In genomic region chr1:32612189-32612881, GRCh38 we compare ENCODE assay signal across 8 cellular contexts. TPM values are rescaled to one million over a fixed set of nuclear protein-coding genes. Genes with fewer than 3 reads are reported as not detected.
DNase-seq lines count a peak whose midpoint lies in the region; ATAC-seq and TF ChIP-seq lines count a peak whose summit lies in the region.

No MANE protein-coding gene starts in this region.

- H3K27me3 Mint-ChIP-seq in CD4-positive, CD25-positive, alpha-beta regulatory T cell = no peaks in the 10 kb centered on the region
- H3K27me3 Mint-ChIP-seq in T-helper 2 cell treated with Interferon-gamma antibody and Interleukin-4, amounts not matched to agents 5 μg/mL and 100 μg/mL, for 36 hours (ENCODE audit: low read depth) = no peaks in the 10 kb centered on the region

- peak overlapping the region; percentile 37 for H3K4me3 ChIP-seq in CD4-positive, CD25-positive, alpha-beta regulatory T cell (ENCODE audit: low read depth, low read length)
- H3K4me3 ChIP-seq in mammary epithelial cell (replicated peaks in 1 of 3; ENCODE audit: insufficient read depth in 1 of 3, low read depth in 2 of 3, low read length in 3 of 3) = peak overlapping the region; percentile 12 to 57 (median 56)
- H3K4me3 ChIP-seq in iPS-18a (ENCODE audit: low read length) = peak overlapping the region; percentile 76

- no peak overlapping the region for H3K27ac ChIP-seq in CD4-positive, CD25-positive, alpha-beta regulatory T cell (ENCODE audit: insufficient read depth, low read length, poor library complexity, severe bottlenecking)
- H3K27ac ChIP-seq in mammary epithelial cell (ENCODE audit: insufficient read depth, low read depth, low read length) (no peak overlapping the region), iPS-18a (ENCODE audit: low read length) (no peak overlapping the region)

- dilution Hi-C loops in mammary epithelial cell (cut with HindIII; ENCODE audit: low sequenced_read_pairs) = no loop called here

- H3K4me3 Mint-ChIP-seq in CD4-positive, CD25-positive, alpha-beta regulatory T cell = peak overlapping the region; percentile 38 to 85 (median 75)
- peak overlapping the region; percentile 55 for H3K4me3 Mint-ChIP-seq in T-helper 2 cell treated with Interferon-gamma antibody and Interleukin-4, amounts not matched to agents 5 μg/mL and 100 μg/mL, for 36 hours

- peak in 1 of 2 donors; percentile 42 for TF ChIP-seq CTCF in mammary epithelial cell (conservative IDR thresholded peaks at IDR 0.05 in 1 of 2, IDR thresholded peaks at IDR 0.05 in 1 of 2; ENCODE audit: extremely low read depth in 1 of 2, insufficient read depth in 1 of 2, low read depth in 1 of 2, low read length in 2 of 2)

- peak overlapping the region in 2 of 3 donors; percentile 5 to 52 for H3K27ac Mint-ChIP-seq in CD4-positive, CD25-positive, alpha-beta regulatory T cell
- H3K27ac Mint-ChIP-seq in T-helper 2 cell treated with Interferon-gamma antibody and Interleukin-4, amounts not matched to agents 5 μg/mL and 100 μg/mL, for 36 hours = no peak overlapping the region

- H3K9me3 ChIP-seq in CD4-positive, CD25-positive, alpha-beta regulatory T cell (ENCODE audit: control insufficient read depth in 2 of 2, low read length in 2 of 2) = no peaks in the 10 kb centered on the region
- no peaks in the 10 kb centered on the region for H3K9me3 ChIP-seq in mammary epithelial cell (replicated peaks; ENCODE audit: insufficient read depth, low read length)
- no peaks in the 10 kb centered on the region for H3K9me3 ChIP-seq in iPS-18a (ENCODE audit: control insufficient read depth, low read depth, low read length)

- peak; percentile 6 to 43 (median 27) for DNase-seq in CD4-positive, CD25-positive, alpha-beta regulatory T cell
- DNase-seq in NCI-H1092 treated with DMSO at 0.1 percent for 48 hours (lab: John Stamatoyannopoulos, UW) (peak; percentile 84), mammary epithelial cell (peak; percentile 73), sciatic nerve (ENCODE audit: low spot score) (peak; percentile 81), UCSD-AML1 (lab: John Stamatoyannopoulos, UW; ENCODE audit: unreplicated experiment) (no peak)
- peak; percentile 69 for DNase-seq in T-helper 2 cell treated with Interferon-gamma antibody and Interleukin-4, amounts not matched to agents 5 μg/mL and 100 μg/mL, for 36 hours (ENCODE audit: low spot score)

- peak; percentile 68 to 79 for ATAC-seq in CD4-positive, CD25-positive, alpha-beta regulatory T cell (ENCODE audit: low read depth in 2 of 2)
- ATAC-seq in GM21381 (IDR thresholded peaks at IDR 0.05; ENCODE audit: unreplicated experiment) (peak; percentile 91), sciatic nerve (peak; percentile 98)

- BruUV-seq in mammary epithelial cell (replicated peaks; lab: Mats Ljungman, UMichigan) = TSS peak; percentile 32

- in situ Hi-C loops in mammary epithelial cell (cut with MboI; ENCODE audit: low sequenced_read_pairs in 2 of 2) = no loop called here

- no peaks in the 10 kb centered on the region for H3K79me2 ChIP-seq in mammary epithelial cell (ENCODE audit: insufficient read depth, low read length)

- H3K36me3 ChIP-seq in CD4-positive, CD25-positive, alpha-beta regulatory T cell (ENCODE audit: control insufficient read depth, insufficient read depth, low read length) = no peaks in the 10 kb centered on the region
- H3K36me3 ChIP-seq in mammary epithelial cell (ENCODE audit: insufficient read depth, low read length) (no peaks in the 10 kb centered on the region), iPS-18a (ENCODE audit: control insufficient read depth, low read depth, low read length) (no peaks in the 10 kb centered on the region)

- H3K9ac ChIP-seq in mammary epithelial cell (ENCODE audit: insufficient read depth, low read length) (no peak overlapping the region), iPS-18a (ENCODE audit: low read length) (peak overlapping the region; percentile 48)

- WGBS in mammary epithelial cell (ENCODE audit: low coverage, missing lambda C conversion rate) = 11% methylated on average over 19 of the region's 35 CpGs

- intact Hi-C loops in mammary epithelial cell (cut with micrococcal nuclease) (no loop called here), sciatic nerve (cut with DNase I) (no loop called here)

- H3K4me1 Mint-ChIP-seq in CD4-positive, CD25-positive, alpha-beta regulatory T cell = peaks cover 3 to 8% (median 7%) of the 10 kb centered on the region in 4 donors
- peaks cover 8% of the 10 kb centered on the region for H3K4me1 Mint-ChIP-seq in T-helper 2 cell treated with Interferon-gamma antibody and Interleukin-4, amounts not matched to agents 5 μg/mL and 100 μg/mL, for 36 hours (ENCODE audit: low read depth)

- H3K36me3 Mint-ChIP-seq in CD4-positive, CD25-positive, alpha-beta regulatory T cell = peaks cover 8% of the 10 kb centered on the region
- H3K36me3 Mint-ChIP-seq in T-helper 2 cell treated with Interferon-gamma antibody and Interleukin-4, amounts not matched to agents 5 μg/mL and 100 μg/mL, for 36 hours (ENCODE audit: low read depth) = no peaks in the 10 kb centered on the region

- H3K4me1 ChIP-seq in CD4-positive, CD25-positive, alpha-beta regulatory T cell (ENCODE audit: control insufficient read depth, insufficient read depth, low read length, poor library complexity, severe bottlenecking) = peaks cover 14% of the 10 kb centered on the region
- H3K4me1 ChIP-seq in mammary epithelial cell (ENCODE audit: insufficient read depth, low read length) (peaks cover 3% of the 10 kb centered on the region), iPS-18a (ENCODE audit: control insufficient read depth, low read depth, low read length) (no peaks in the 10 kb centered on the region)

- peak overlapping the region; percentile 86 for H3K4me2 ChIP-seq in mammary epithelial cell (ENCODE audit: insufficient read depth, low read depth, low read length)

- no peaks in the 10 kb centered on the region for H4K20me1 ChIP-seq in mammary epithelial cell (ENCODE audit: insufficient read depth, low read length)

- H2AFZ ChIP-seq in mammary epithelial cell (ENCODE audit: low read depth, low read length) = peak overlapping the region; percentile 81

- no peaks in the 10 kb centered on the region for H3K27me3 ChIP-seq in CD4-positive, CD25-positive, alpha-beta regulatory T cell (ENCODE audit: control insufficient read depth, insufficient read depth, low read length)
- H3K27me3 ChIP-seq in mammary epithelial cell (ENCODE audit: insufficient read depth, low read length) (no peaks in the 10 kb centered on the region), iPS-18a (ENCODE audit: control insufficient read depth, insufficient read depth, low read length) (no peaks in the 10 kb centered on the region)

- CTCF ChIA-PET in mammary epithelial cell (lab: Charles Lee; ENCODE audit: low non-redundant PET) = interaction anchor here (0.5 kb wide), 1 partner anchor 204 kb away, joined by 22 read pairs; no protein-coding TSS in a partner anchor

- H3K9me3 Mint-ChIP-seq in CD4-positive, CD25-positive, alpha-beta regulatory T cell = no peaks in the 10 kb centered on the region
- no peaks in the 10 kb centered on the region for H3K9me3 Mint-ChIP-seq in T-helper 2 cell treated with Interferon-gamma antibody and Interleukin-4, amounts not matched to agents 5 μg/mL and 100 μg/mL, for 36 hours

RNA-seq across cellular contexts. Expression of gene ZBTB8OS, which starts 38.0 kb away (rescaled TPM):
- total RNA-seq in CD4-positive, CD25-positive, alpha-beta regulatory T cell = 40.8 TPM
- 100 to 1,000 TPM in 1 of 4 donors, 10 to 100 TPM in 3; 72.9 to 117 (median 89.0) TPM for polyA plus RNA-seq in CD4-positive, CD25-positive, alpha-beta regulatory T cell
- total RNA-seq in mammary epithelial cell (10 to 100 TPM; 17.0 to 42.8 TPM), sciatic nerve (39.9 TPM)
- 43.5 TPM for polyA plus RNA-seq in mammary epithelial cell
- 13.2 TPM for polyA minus RNA-seq in mammary epithelial cell

RNA-seq across cellular contexts. Expression of gene RBBP4, which starts 38.7 kb away (rescaled TPM):
- 139 TPM for total RNA-seq in CD4-positive, CD25-positive, alpha-beta regulatory T cell
- polyA plus RNA-seq in CD4-positive, CD25-positive, alpha-beta regulatory T cell = 100 to 1,000 TPM; 256 to 312 (median 288) TPM
- total RNA-seq in mammary epithelial cell = 100 to 1,000 TPM; 108 to 110 TPM
- 67.5 TPM for polyA plus RNA-seq in mammary epithelial cell
- 98.9 TPM for polyA minus RNA-seq in mammary epithelial cell
- total RNA-seq in sciatic nerve = 125 TPM
